In the genomic region with DNA sequence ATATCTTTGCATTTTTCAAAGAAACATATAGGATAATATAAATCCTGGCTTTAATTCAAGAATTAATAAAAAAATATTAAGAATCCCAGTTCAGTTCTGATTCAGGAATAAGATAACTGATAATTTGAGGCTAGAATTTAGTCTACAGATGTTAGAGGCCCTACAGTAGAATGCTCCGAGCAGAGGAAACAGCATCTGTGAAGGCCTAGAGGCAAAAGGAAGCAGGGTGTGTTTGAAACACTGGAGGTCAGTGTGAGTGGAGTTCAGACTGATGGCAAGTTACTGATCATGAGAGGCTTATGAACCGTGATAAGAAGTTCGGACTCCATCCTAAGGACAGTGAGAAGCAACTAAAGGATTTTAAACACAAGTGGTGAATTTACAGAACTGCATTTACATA, we compare ENCODE assay signal across 8 cellular contexts. TPM values are rescaled to one million over a fixed set of nuclear protein-coding genes. Genes with fewer than 3 reads are reported as not detected.
DNase-seq lines count a peak whose midpoint lies in the region; FAIRE-seq and TF ChIP-seq lines count a peak whose summit lies in the region.
"Not testable (repeated sequence)": the region's sequence is repeated elsewhere in the genome, so short reads cannot be mapped to it uniquely, and the experiment has no call there.

No MANE protein-coding gene starts in this region.

- H3K4me3 Mint-ChIP-seq in CD14-positive monocyte; T-helper 1 cell treated with Interleukin-12 subunit alpha and Interleukin-12 subunit beta and Interleukin-4 antibody, amounts not matched to agents 30 μg/mL and 1 μg/mL, for 36 hours: not testable (repeated sequence)
- H3K4me3 Mint-ChIP-seq in activated naive CD8-positive, alpha-beta T cell = peak overlapping the region; percentile 68

- peak overlapping the region; percentile 55 for H3K4me2 ChIP-seq in endothelial cell of umbilical vein (ENCODE audit: insufficient read depth, low read length)

- not testable (repeated sequence) for H3K9me3 Mint-ChIP-seq in CD14-positive monocyte; T-helper 1 cell treated with Interleukin-12 subunit alpha and Interleukin-12 subunit beta and Interleukin-4 antibody, amounts not matched to agents 30 μg/mL and 1 μg/mL, for 36 hours; activated naive CD8-positive, alpha-beta T cell (ENCODE audit: low read depth)

- not testable (repeated sequence) for H3K27me3 ChIP-seq in endothelial cell of umbilical vein (ENCODE audit: control insufficient read depth in 2 of 2, insufficient read depth in 2 of 2, low read length in 2 of 2); spleen (replicated peaks in 1 of 7)

- WGBS in spleen, 5 donors = 6 to 47% (median 21%) methylated on average over 1 to 3 of the region's 3 CpGs

- not testable (repeated sequence) for H3K79me2 ChIP-seq in endothelial cell of umbilical vein (ENCODE audit: control insufficient read depth, insufficient read depth, low read length)

- FAIRE-seq in endothelial cell of umbilical vein (lab: Jason Lieb, UNC) = not testable (repeated sequence)

- not testable (repeated sequence) for H3K9ac ChIP-seq in endothelial cell of umbilical vein (replicated peaks; ENCODE audit: extremely low read depth, insufficient read depth, low read length)

- H4K20me1 ChIP-seq in endothelial cell of umbilical vein (replicated peaks; ENCODE audit: control insufficient read depth, extremely low read depth, insufficient read depth, low read length) = not testable (repeated sequence)

- H3K27ac ChIP-seq in endothelial cell of umbilical vein (ENCODE audit: insufficient read depth, low read depth, low read length) (peak overlapping the region; percentile 55), spleen (peak overlapping the region in 6 of 8 donors; percentile 31 to 70 (median 56))

- not testable (repeated sequence) for BruUV-seq in endothelial cell of umbilical vein (replicated peaks; lab: Mats Ljungman, UMichigan)

- not testable (repeated sequence) for H3K36me3 ChIP-seq in endothelial cell of umbilical vein (ENCODE audit: control insufficient read depth in 2 of 2, extremely low read depth in 1 of 2, insufficient read depth in 2 of 2, low read length in 2 of 2); spleen

- peaks cover 27% of the 10 kb centered on the region for H3K4me1 Mint-ChIP-seq in CD14-positive monocyte
- H3K4me1 Mint-ChIP-seq in T-helper 1 cell treated with Interleukin-12 subunit alpha and Interleukin-12 subunit beta and Interleukin-4 antibody, amounts not matched to agents 30 μg/mL and 1 μg/mL, for 36 hours (ENCODE audit: low read depth) = peaks cover 24% of the 10 kb centered on the region
- H3K4me1 Mint-ChIP-seq in activated naive CD8-positive, alpha-beta T cell (ENCODE audit: low read depth) = peaks cover 22% of the 10 kb centered on the region

- not testable (repeated sequence) for TF ChIP-seq POLR2A in NB4 (IDR thresholded peaks at IDR 0.05; ENCODE audit: extremely low read depth, insufficient read length); endothelial cell of umbilical vein (IDR thresholded peaks at IDR 0.05; ENCODE audit: low read depth, low read length); spleen (IDR thresholded peaks at IDR 0.05)

- CTCF ChIA-PET in endothelial cell of umbilical vein (lab: Charles Lee) = not testable (repeated sequence)

- peaks cover 13% of the 10 kb centered on the region for H3K4me1 ChIP-seq in endothelial cell of umbilical vein (ENCODE audit: control insufficient read depth, extremely low read depth, insufficient read depth, low read length)
- H3K4me1 ChIP-seq in spleen = peaks cover 3 to 25% (median 20%) of the 10 kb centered on the region in 6 donors

- POLR2A ChIA-PET in endothelial cell of umbilical vein (lab: Charles Lee) = not testable (repeated sequence)

- H3K36me3 Mint-ChIP-seq in CD14-positive monocyte; T-helper 1 cell treated with Interleukin-12 subunit alpha and Interleukin-12 subunit beta and Interleukin-4 antibody, amounts not matched to agents 30 μg/mL and 1 μg/mL, for 36 hours (ENCODE audit: low read depth); activated naive CD8-positive, alpha-beta T cell: not testable (repeated sequence)

- not testable (repeated sequence) for TF ChIP-seq CTCF in CD14-positive monocyte (IDR thresholded peaks at IDR 0.05); NB4 (IDR thresholded peaks at IDR 0.05; ENCODE audit: low read depth, low read length); endothelial cell of umbilical vein (IDR thresholded peaks at IDR 0.05; ENCODE audit: extremely low read depth in 1 of 2, insufficient read depth in 1 of 2, low read depth in 1 of 2, low read length in 2 of 2); spleen (IDR thresholded peaks at IDR 0.05 in 8 of 11, conservative IDR thresholded peaks at IDR 0.05 in 3 of 11)

- not testable (repeated sequence) for H3K9me1 ChIP-seq in endothelial cell of umbilical vein (replicated peaks; ENCODE audit: control insufficient read depth, extremely low read depth, insufficient read depth, low read length)

- DNase-seq in CD14-positive monocyte (ENCODE audit: low spot score); spleen: not testable (repeated sequence)
- DNase-seq in HCEC 1CT = peak; percentile 3
- DNase-seq in NB4 (ENCODE audit: low read depth) = peak; percentile 44
- DNase-seq in endothelial cell of umbilical vein (ENCODE audit: low read depth, low spot score) = peak; percentile 27
- DNase-seq in left kidney (ENCODE audit: low read depth, low spot score) = peak; percentile 33

- H3K9me3 ChIP-seq in endothelial cell of umbilical vein (replicated peaks; ENCODE audit: control insufficient read depth, insufficient read depth, low read length); spleen: not testable (repeated sequence)

- not testable (repeated sequence) for H3K27me3 Mint-ChIP-seq in CD14-positive monocyte (ENCODE audit: low read depth in 3 of 3); T-helper 1 cell treated with Interleukin-12 subunit alpha and Interleukin-12 subunit beta and Interleukin-4 antibody, amounts not matched to agents 30 μg/mL and 1 μg/mL, for 36 hours (ENCODE audit: low read depth); activated naive CD8-positive, alpha-beta T cell

- not testable (repeated sequence) for H3K4me3 ChIP-seq in NB4 (ENCODE audit: low read depth, low read length); endothelial cell of umbilical vein (replicated peaks in 1 of 3; ENCODE audit: insufficient read depth in 1 of 3, low read depth in 1 of 3, low read length in 3 of 3); spleen

- intact Hi-C loops in CD14-positive monocyte (cut with micrococcal nuclease); spleen (cut with DNase I; ENCODE audit: low total_unique reads): not testable (repeated sequence)
- intact Hi-C loops in endothelial cell of umbilical vein (cut with micrococcal nuclease) = loop anchor here (5.0 kb wide), 1 partner anchor 196 kb away; no protein-coding TSS in a partner anchor

- dilution Hi-C loops in endothelial cell of umbilical vein (cut with MboI; ENCODE audit: extremely low pct_ligation_motif_present, low sequenced_read_pairs) = not testable (repeated sequence)

- peak overlapping the region in 6 of 7 donors; percentile 83 to 95 (median 94) for H3K27ac Mint-ChIP-seq in CD14-positive monocyte
- H3K27ac Mint-ChIP-seq in T-helper 1 cell treated with Interleukin-12 subunit alpha and Interleukin-12 subunit beta and Interleukin-4 antibody, amounts not matched to agents 30 μg/mL and 1 μg/mL, for 36 hours = peak overlapping the region; percentile 86
- H3K27ac Mint-ChIP-seq in activated naive CD8-positive, alpha-beta T cell = not testable (repeated sequence)

- H2AFZ ChIP-seq in endothelial cell of umbilical vein (ENCODE audit: low read depth, low read length) = peak overlapping the region; percentile 34

RNA-seq across cellular contexts. Expression of gene SEC22B, which starts 33.0 kb away (rescaled TPM):
- 10 to 100 TPM; 18.9 to 23.5 TPM for polyA plus RNA-seq in CD14-positive monocyte
- total RNA-seq in endothelial cell of umbilical vein = 26.5 and 27.3 TPM in 2 replicates
- 12.5 and 14.2 TPM in 2 replicates for polyA plus RNA-seq in endothelial cell of umbilical vein
- 13.0 and 13.2 TPM in 2 replicates for polyA plus RNA-seq in endothelial cell of umbilical vein (2011; cell fraction: cytosol; rRNA removed)
- 25.6 and 31.8 TPM in 2 replicates for polyA plus RNA-seq in endothelial cell of umbilical vein (2011; cell fraction: nucleus; rRNA removed)
- polyA plus RNA-seq in endothelial cell of umbilical vein (2012) = 26.1 and 35.6 TPM in 2 replicates
- 24.0 and 26.0 TPM in 2 replicates for polyA minus RNA-seq in endothelial cell of umbilical vein
- 16.0 TPM for polyA minus RNA-seq in endothelial cell of umbilical vein (2011; cell fraction: cytosol; rRNA and poly(A)+ RNA removed)
- polyA minus RNA-seq in endothelial cell of umbilical vein (2011; cell fraction: nucleus; rRNA and poly(A)+ RNA removed) = 47.7 and 70.3 TPM in 2 replicates
- total RNA-seq in spleen = 10 to 100 TPM; 25.5 to 37.9 (median 30.2) TPM
- 10 to 100 TPM; 11.1 to 14.5 (median 13.1) TPM for polyA plus RNA-seq in spleen
